In the genomic region with DNA sequence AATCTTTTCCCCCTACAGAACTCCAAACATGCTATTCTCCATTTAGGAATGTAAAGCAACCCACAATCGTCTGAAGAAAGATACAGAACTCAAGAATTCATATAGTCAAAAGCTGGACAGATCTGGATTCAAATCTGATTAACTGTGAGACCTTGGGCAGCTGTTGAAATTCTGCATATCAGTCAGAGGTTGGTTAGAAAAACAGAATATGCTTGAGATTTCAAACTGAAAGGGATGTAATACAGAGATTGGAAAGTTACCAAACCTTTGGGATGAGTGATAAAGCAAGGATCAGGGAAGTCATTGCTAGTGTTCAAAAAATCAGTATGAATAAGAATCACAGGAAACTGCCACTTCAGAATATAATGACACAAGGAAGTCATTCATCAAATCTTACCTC, we compare ENCODE assay signal across 1 cellular context.
TF ChIP-seq lines count a peak whose summit lies in the region.

No MANE protein-coding gene starts in this region.

TF ChIP-seq in endothelial cell of umbilical vein, 7 proteins besides CTCF, POLR2A, EP300 and RAD21:
- peak; percentile 84 for TF ChIP-seq GATA2 (IDR thresholded peaks at IDR 0.05; ENCODE audit: insufficient read depth, insufficient read length, low read depth, low read length)
- peak; percentile 19 for TF ChIP-seq FOS (IDR thresholded peaks at IDR 0.05; ENCODE audit: borderline replicate concordance, insufficient read depth, low read length)
- TF ChIP-seq JUN (IDR thresholded peaks at IDR 0.05; ENCODE audit: borderline replicate concordance, insufficient read depth, insufficient read length, low read depth): no peak
- TF ChIP-seq, protein P1, sequence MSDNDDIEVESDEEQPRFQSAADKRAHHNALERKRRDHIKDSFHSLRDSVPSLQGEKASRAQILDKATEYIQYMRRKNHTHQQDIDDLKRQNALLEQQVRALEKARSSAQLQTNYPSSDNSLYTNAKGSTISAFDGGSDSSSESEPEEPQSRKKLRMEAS (IDR thresholded peaks at IDR 0.05; ENCODE audit: insufficient read depth, insufficient read length): no peak
TF ChIP-seq in endothelial cell of umbilical vein: peak in this region for 2.
